9 cellular contexts compared by ENCODE assay signal in genomic region chr5:23977996-23978395, GRCh38.
DNase-seq lines count a peak whose midpoint lies in the region; ATAC-seq and TF ChIP-seq lines count a peak whose summit lies in the region.
"Had no signal": no experiment of that assay in that cellular context is flagged by ENCODE, and none has a peak within 500 bp of the region (broad histone marks: within the 10 kb centered on the region; RNA-seq: fewer than 3 reads in every experiment).

No MANE protein-coding gene starts in this region.

- H2AFZ ChIP-seq in H9 (ENCODE audit: low read length), result no peak overlapping the region

- H3K9me3 ChIP-seq in H9 (ENCODE audit: control insufficient read depth, low read depth, low read length) (no peaks in the 10 kb centered on the region), T-helper 17 cell (ENCODE audit: control insufficient read depth, low read length, poor library complexity, severe bottlenecking) (peaks cover 5% of the 10 kb centered on the region)

- H3K27me3 ChIP-seq in H9 (ENCODE audit: insufficient read depth, low read length), result no peaks in the 10 kb centered on the region

- H3K4ac ChIP-seq in H9 (ENCODE audit: low read depth, low read length), result no peak overlapping the region

- no peak overlapping the region for H4K8ac ChIP-seq in H9 (replicated peaks; ENCODE audit: insufficient read length, low read depth, low read length)

- no peak overlapping the region for H4K91ac ChIP-seq in H9 (ENCODE audit: insufficient read length, low read depth, low read length)

- peaks cover 3 to 4% of the 10 kb centered on the region in 2 experiments; a peak in 3 of 4 replicates for H3K4me1 Mint-ChIP-seq in H9
- no peaks in the 10 kb centered on the region for H3K4me1 Mint-ChIP-seq in T-helper 17 cell

- no peaks in the 10 kb centered on the region for H4K20me1 ChIP-seq in H9 (ENCODE audit: control insufficient read depth, insufficient read depth, insufficient read length)

- H2AK5ac ChIP-seq in H9 (ENCODE audit: insufficient read length, low read length), result no peak overlapping the region

- H2BK120ac ChIP-seq in H9 (ENCODE audit: low read depth, low read length, poor library complexity, severe bottlenecking), result no peak overlapping the region

- H3K9ac ChIP-seq in H9 (ENCODE audit: extremely low read depth, insufficient read length, low read length), result no peak overlapping the region

- no peaks in the 10 kb centered on the region for H3K79me1 ChIP-seq in H9 (ENCODE audit: insufficient read depth, low read depth, low read length, poor library complexity, severe bottlenecking)

- DNase-seq in NCI-H187 treated with DMSO at 0.1 percent for 48 hours (lab: John Stamatoyannopoulos, UW), result peak; percentile 6
- DNase-seq in NCI-H187 (lab: John Stamatoyannopoulos, UW), result no peak
- DNase-seq in H9, result peak; percentile 84
- DNase-seq in SKM-1 treated with dmso at 0.1 percent for 144 hours (lab: John Stamatoyannopoulos, UW; ENCODE audit: unreplicated experiment), result peak; percentile 55
- peak; percentile 84 for DNase-seq in islet precursor cell
- DNase-seq in SIG-M5 (lab: John Stamatoyannopoulos, UW), result no peak
- DNase-seq in T-helper 17 cell, result no peak

- no peak overlapping the region for H3K27ac Mint-ChIP-seq in H9
- H3K27ac Mint-ChIP-seq in T-helper 17 cell, result no peak overlapping the region

- no peak overlapping the region for H3K14ac ChIP-seq in H9 (ENCODE audit: insufficient read depth, low read length)

- no peaks in the 10 kb centered on the region for H3K4me1 ChIP-seq in H9 (ENCODE audit: insufficient read depth, low read length)

- H2BK15ac ChIP-seq in H9 (ENCODE audit: low read depth, low read length), result no peak overlapping the region

- H3K23me2 ChIP-seq in H9 (ENCODE audit: insufficient read length, low read depth, low read length, poor library complexity, severe bottlenecking), result no peaks in the 10 kb centered on the region

- H3K4me3 Mint-ChIP-seq in H9 (no peak overlapping the region), T-helper 17 cell (no peak overlapping the region)

- H2BK20ac ChIP-seq in H9 (ENCODE audit: low read depth, low read length, poor library complexity, severe bottlenecking), result no peak overlapping the region

- TF ChIP-seq CTCF in H9 (conservative IDR thresholded peaks at IDR 0.05), result peak; percentile 72

- H3K18ac ChIP-seq in H9 (ENCODE audit: insufficient read length, low read depth, low read length), result no peak overlapping the region

- no peak overlapping the region for H2BK12ac ChIP-seq in H9 (ENCODE audit: insufficient read length, low read depth, low read length)

- H3K27me3 Mint-ChIP-seq in H9 (ENCODE audit: low read depth) (no peaks in the 10 kb centered on the region), T-helper 17 cell (no peaks in the 10 kb centered on the region)

- H3K27ac ChIP-seq in H9 (ENCODE audit: insufficient read length, low read depth, low read length), result no peak overlapping the region
- H3K27ac ChIP-seq: epithelial cell of prostate had no signal

- H3K79me2 ChIP-seq in H9 (ENCODE audit: insufficient read depth, low read length), result no peaks in the 10 kb centered on the region

- H3K56ac ChIP-seq in H9 (ENCODE audit: insufficient read length, low read depth, low read length), result no peak overlapping the region

- ATAC-seq in GM21786 (IDR thresholded peaks at IDR 0.05; ENCODE audit: unreplicated experiment), result no peak
- no peak for ATAC-seq in T-helper 17 cell

- no peak overlapping the region for H3K23ac ChIP-seq in H9 (ENCODE audit: insufficient read length, low read depth, low read length)

- peaks cover 30 to 34% of the 10 kb centered on the region in 2 experiments for H3K9me3 Mint-ChIP-seq in H9

- no peak overlapping the region for H4K5ac ChIP-seq in H9 (ENCODE audit: insufficient read length, low read depth, low read length)

- no CpG with 5 or more reads among the region's 4 CpGs for WGBS in H9 (ENCODE audit: extremely low coverage, insufficient read length, low lambda C conversion rate)

- no peak overlapping the region for H3K4me2 ChIP-seq in H9 (ENCODE audit: insufficient read depth, insufficient read length, low read length)

- no peak overlapping the region for H2BK5ac ChIP-seq in H9 (ENCODE audit: insufficient read length, low read length)

- no peak overlapping the region for H3T11ph ChIP-seq in H9 (ENCODE audit: low read length)

- H3K36me3 Mint-ChIP-seq in H9 (ENCODE audit: insufficient read depth in 1 of 3, low read depth in 3 of 3) (peaks cover 9 to 26% (median 12%) of the 10 kb centered on the region in 3 experiments), T-helper 17 cell (ENCODE audit: low read depth) (no peaks in the 10 kb centered on the region)

Comparison
In these comparisons a context has a peak if more than half of its experiments do, and no peak if none do; other contexts are left out.
1. DNase-seq: peak in NCI-H187 treated with DMSO at 0.1 percent for 48 hours (single experiment), H9 (single experiment), SKM-1 treated with dmso at 0.1 percent for 144 hours (single experiment) and islet precursor cell (single experiment); none in NCI-H187 (0 of 2), SIG-M5 (single experiment) and T-helper 17 cell (0 of 3).